Comparison of ENCODE assay signal across 17 cellular contexts in genomic region chr5:83965431-83965830, GRCh38.
"Had no signal": no experiment of that assay in that cellular context is flagged by ENCODE, and none has a peak within 500 bp of the region (broad histone marks: within the 10 kb centered on the region; RNA-seq: fewer than 3 reads in every experiment).

No MANE protein-coding gene starts in this region.

- H3K36me3 ChIP-seq: lower lobe of right lung, prostate gland, right lobe of liver, spleen, upper lobe of left lung had no signal

- H3K9me3 ChIP-seq: body of pancreas, lower lobe of right lung, prostate gland, right lobe of liver, spleen, upper lobe of left lung had no signal

- H3K27ac ChIP-seq: body of pancreas, lower lobe of right lung, prostate gland, right lobe of liver, spleen, upper lobe of left lung had no signal

- H3K4me1 ChIP-seq: body of pancreas, lower lobe of right lung, prostate gland, right lobe of liver, spleen, upper lobe of left lung had no signal

- H3K4me3 ChIP-seq: body of pancreas, lower lobe of right lung, prostate gland, right lobe of liver, spleen, upper lobe of left lung had no signal

- DNase-seq: activated CD4-positive, alpha-beta T cell treated with anti-CD3 and anti-CD28 coated beads, Interleukin-2, amount 10 ng/mL, durations not matched to agents 7 days and 5 days; activated CD8-positive, alpha-beta memory T cell treated with anti-CD3 and anti-CD28 coated beads for 24 hours; activated naive CD4-positive, alpha-beta T cell treated with anti-CD3 and anti-CD28 coated beads for 36 hours; body of pancreas; central memory CD4-positive, alpha-beta T cell; left cardiac atrium; lower lobe of right lung; naive thymus-derived CD4-positive, alpha-beta T cell; nucleus accumbens; right lobe of liver; spleen; stimulated activated CD4-positive, alpha-beta T cell treated with anti-CD3 and anti-CD28 coated beads, Interleukin-1b, Interleukin-23, amount 100 ng/mL, for 48 hours; stimulated activated naive B cell treated with anti-CD40 and anti-IgM and Interleukin-4, amounts not matched to agents 10 μg/mL and 1 μg/mL and 100 μg/mL, for 72 hours; substantia nigra; T-cell; upper lobe of left lung had no signal

- H3K27me3 ChIP-seq: body of pancreas, right lobe of liver, spleen, upper lobe of left lung had no signal
